8 cellular contexts compared by ENCODE assay signal in the genomic region with DNA sequence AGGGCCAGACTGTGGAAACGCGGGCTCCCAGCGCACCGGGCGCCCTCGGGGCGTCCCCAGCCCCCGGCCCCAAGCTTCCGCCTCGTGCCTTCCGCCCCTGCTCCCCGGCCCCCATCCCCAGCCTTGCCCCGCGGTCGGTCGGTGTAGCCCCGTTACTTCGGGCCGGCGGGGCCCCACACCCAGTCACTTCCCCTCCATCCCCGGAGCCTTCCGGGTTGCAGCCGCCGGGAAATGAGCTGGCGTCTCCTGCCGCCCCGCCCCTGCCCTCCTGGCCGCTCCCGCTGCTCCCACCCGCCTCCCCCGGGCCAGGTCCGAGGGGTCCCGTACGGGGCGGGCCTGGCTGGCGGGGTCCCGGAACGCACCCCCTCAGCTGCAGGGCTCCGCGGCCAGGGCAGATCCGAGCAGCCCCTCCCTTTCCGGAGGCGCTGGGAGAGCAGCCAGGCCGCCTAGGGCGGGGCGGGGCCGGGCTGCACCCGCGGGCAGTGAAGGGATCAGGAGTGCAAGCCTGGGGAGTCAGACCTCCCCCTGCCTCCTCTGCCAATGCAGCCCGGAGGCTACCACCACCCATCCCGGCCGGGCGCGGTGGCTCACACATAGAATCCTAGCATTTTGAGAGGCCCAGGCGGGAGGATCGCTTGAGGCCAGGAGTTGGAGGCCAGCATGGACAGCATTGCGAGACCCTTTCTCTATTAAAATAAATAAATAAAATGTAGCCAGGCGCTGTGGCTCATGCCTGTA. TPM values are rescaled to one million over a fixed set of nuclear protein-coding genes. Genes with fewer than 3 reads are reported as not detected.
DNase-seq lines count a peak whose midpoint lies in the region; ATAC-seq and TF ChIP-seq lines count a peak whose summit lies in the region.

No MANE protein-coding gene starts in this region.

- no peaks in the 10 kb centered on the region for H3K27me3 ChIP-seq in colonic mucosa

- POLR2A ChIA-PET in HEK293T (lab: Yijun Ruan, JAX): interaction anchor here (0.7 to 1.0 kb wide), 2 partner anchors 32 to 34 kb away, joined by 4 to 8 read pairs; a partner anchor contains a TSS

- DNase-seq in DMS79 treated with DMSO at 0.1 percent for 48 hours (lab: John Stamatoyannopoulos, UW): peak; percentile 33
- DNase-seq in DMS79 (lab: John Stamatoyannopoulos, UW): no peak
- DNase-seq in HEK293T (ENCODE audit: extremely low spot score): peak; percentile 68
- DNase-seq in NCI-H146 (lab: John Stamatoyannopoulos, UW): peak; percentile 62
- DNase-seq in activated CD4-positive, CD25-positive, alpha-beta regulatory T cell treated with anti-CD3 and anti-CD28 coated beads, Interleukin-2, amount 50 U/mL, for 72 hours: peak; percentile 73
- peak; percentile 90 for DNase-seq in colonic mucosa
- peak; percentile 85 to 86 for DNase-seq in left colon
- DNase-seq in stimulated activated CD4-positive, alpha-beta T cell treated with anti-CD3 and anti-CD28 coated beads, Interleukin-1b, Interleukin-23, amount 100 ng/mL, for 48 hours: peak; percentile 71

- peak overlapping the region; percentile 82 for H3K4me3 ChIP-seq in colonic mucosa

- no peak for TF ChIP-seq CTCF in colonic mucosa (IDR thresholded peaks at IDR 0.05)

- peak overlapping the region; percentile 76 to 77 for H3K9ac ChIP-seq in colonic mucosa (ENCODE audit: low read depth in 2 of 2, low read length in 2 of 2)

- H3K9me3 ChIP-seq in colonic mucosa: no peaks in the 10 kb centered on the region

- peak; percentile 78 for ATAC-seq in left colon

- no peaks in the 10 kb centered on the region for H3K36me3 ChIP-seq in colonic mucosa

- intact Hi-C loops in colonic mucosa (cut with DNase I): no loop called here
- intact Hi-C loops in left colon (cut with DNase I, micrococcal nuclease): no loop called here

- H3K4me1 ChIP-seq in colonic mucosa: peaks cover 10% of the 10 kb centered on the region

- peak overlapping the region; percentile 92 for H3K27ac ChIP-seq in colonic mucosa

- CTCF ChIA-PET in HEK293T (lab: Yijun Ruan, JAX): no interaction called here

TF ChIP-seq in HEK293T, 16 proteins besides CTCF, POLR2A, EP300 and RAD21:
- no peak for TF ChIP-seq LEF1 (IDR thresholded peaks at IDR 0.05; ENCODE audit: borderline replicate concordance)
- TF ChIP-seq FOXM1 (IDR thresholded peaks at IDR 0.05; ENCODE audit: borderline replicate concordance): no peak
- TF ChIP-seq ARNT (IDR thresholded peaks at IDR 0.05): no peak
- TF ChIP-seq BHLHE40 (IDR thresholded peaks at IDR 0.05; ENCODE audit: borderline replicate concordance): no peak
- TF ChIP-seq ZNF384 (IDR thresholded peaks at IDR 0.05): no peak
- TF ChIP-seq, protein P1, sequence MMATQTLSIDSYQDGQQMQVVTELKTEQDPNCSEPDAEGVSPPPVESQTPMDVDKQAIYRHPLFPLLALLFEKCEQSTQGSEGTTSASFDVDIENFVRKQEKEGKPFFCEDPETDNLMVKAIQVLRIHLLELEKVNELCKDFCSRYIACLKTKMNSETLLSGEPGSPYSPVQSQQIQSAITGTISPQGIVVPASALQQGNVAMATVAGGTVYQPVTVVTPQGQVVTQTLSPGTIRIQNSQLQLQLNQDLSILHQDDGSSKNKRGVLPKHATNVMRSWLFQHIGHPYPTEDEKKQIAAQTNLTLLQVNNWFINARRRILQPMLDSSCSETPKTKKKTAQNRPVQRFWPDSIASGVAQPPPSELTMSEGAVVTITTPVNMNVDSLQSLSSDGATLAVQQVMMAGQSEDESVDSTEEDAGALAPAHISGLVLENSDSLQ (IDR thresholded peaks at IDR 0.05): no peak
- TF ChIP-seq SUZ12 (IDR thresholded peaks at IDR 0.05): no peak
- no peak for TF ChIP-seq HDGF (IDR thresholded peaks at IDR 0.05; ENCODE audit: borderline replicate concordance)
- no peak for TF ChIP-seq FOXK2 (IDR thresholded peaks at IDR 0.05)
- TF ChIP-seq NFRKB (IDR thresholded peaks at IDR 0.05): no peak
- TF ChIP-seq FOXA1 (IDR thresholded peaks at IDR 0.05): no peak
- TF ChIP-seq L3MBTL2 (conservative IDR thresholded peaks at IDR 0.05): no peak
- TF ChIP-seq ELF4 (IDR thresholded peaks at IDR 0.05): no peak
- no peak for TF ChIP-seq CTBP1 (IDR thresholded peaks at IDR 0.05; ENCODE audit: borderline replicate concordance)

RNA-seq across cellular contexts. Expression of a gene that starts 0.7 kb away (rescaled TPM):
- total RNA-seq in colonic mucosa (100 to 1,000 TPM; 141 to 143 TPM), left colon (100 to 1,000 TPM; 143 to 170 TPM)

RNA-seq across cellular contexts. Expression of a gene that starts 33.2 kb away (rescaled TPM):
- total RNA-seq in colonic mucosa (100 to 1,000 TPM in 1 of 2 donors, 10 to 100 TPM in 1; 79.7 to 133 TPM), left colon (10 to 100 TPM; 74.2 to 81.6 TPM)

RNA-seq across cellular contexts. Expression of a gene that starts 33.5 kb away (rescaled TPM):
- total RNA-seq in colonic mucosa (100 to 1,000 TPM in 1 of 2 donors, 10 to 100 TPM in 1; 82.8 to 113 TPM), left colon (10 to 100 TPM; 69.9 to 79.0 TPM)

RNA-seq across cellular contexts. Expression of a gene that starts 49.5 kb away (rescaled TPM):
- total RNA-seq in colonic mucosa (100 to 1,000 TPM; 173 to 231 TPM), left colon (100 to 1,000 TPM; 160 to 186 TPM)
